In genomic region chr20:35226775-35227681, GRCh38 we compare ENCODE assay signal across 1 cellular context.
A peak's percentile ranks its signal among the peaks of the same experiment; 100 is the strongest.
TF ChIP-seq lines count a peak whose summit lies in the region.

No MANE protein-coding gene starts in this region.

TF ChIP-seq in HepG2, 621 proteins besides CTCF, POLR2A, EP300 and RAD21 (continued from another document):
- TF ChIP-seq E2F5 (CRISPR knock-in tag; conservative IDR thresholded peaks at IDR 0.05) = peak; percentile 86; the same call in 1 of the 2 replicates
- peak; percentile 80; the same call in 1 of the 2 replicates for TF ChIP-seq GPN1 (CRISPR knock-in tag; IDR thresholded peaks at IDR 0.05; ENCODE audit: borderline replicate concordance)
- TF ChIP-seq RBFOX2 (IDR thresholded peaks at IDR 0.05; ENCODE audit: low read depth, low read length) = no peak
- TF ChIP-seq ZNF629 (CRISPR knock-in tag; conservative IDR thresholded peaks at IDR 0.05) = peak; percentile 44; the same call in 1 of the 2 replicates
- TF ChIP-seq SATB2 (CRISPR knock-in tag; IDR thresholded peaks at IDR 0.05) = peak; percentile 99
- no peak for TF ChIP-seq PHF5A (CRISPR knock-in tag; IDR thresholded peaks at IDR 0.05; ENCODE audit: low read depth, unreplicated experiment)
- TF ChIP-seq ETS1 (CRISPR knock-in tag; IDR thresholded peaks at IDR 0.05) = peak; percentile 96
- peak; percentile 65; the same call in 1 of the 2 replicates for TF ChIP-seq ZNF674 (CRISPR knock-in tag; IDR thresholded peaks at IDR 0.05; ENCODE audit: low read depth)
- TF ChIP-seq ARID2 (CRISPR knock-in tag; IDR thresholded peaks at IDR 0.05; ENCODE audit: borderline replicate concordance) = peak; percentile 59; the same call in 1 of the 2 replicates
- no peak for TF ChIP-seq KAT2B (IDR thresholded peaks at IDR 0.05; ENCODE audit: borderline replicate concordance, low read depth, low read length)
- peak; percentile 71; the same call in 1 of the 2 replicates for TF ChIP-seq ZBTB2 (CRISPR knock-in tag; IDR thresholded peaks at IDR 0.05; ENCODE audit: low read depth)
- TF ChIP-seq CAMTA2 (CRISPR knock-in tag; IDR thresholded peaks at IDR 0.05; ENCODE audit: borderline replicate concordance) = peak; percentile 94; the same call in 1 of the 2 replicates
- peak; percentile 81 for TF ChIP-seq REL (CRISPR knock-in tag; conservative IDR thresholded peaks at IDR 0.05)
- peak; percentile 95 for TF ChIP-seq MTF2 (CRISPR knock-in tag; IDR thresholded peaks at IDR 0.05; ENCODE audit: borderline replicate concordance)
- TF ChIP-seq KLF15 (CRISPR knock-in tag; IDR thresholded peaks at IDR 0.05; ENCODE audit: borderline replicate concordance) = 0 out of 2 replicates have a peak, but pooled peaks have one; percentile 77
- TF ChIP-seq JUND (CRISPR knock-in tag; IDR thresholded peaks at IDR 0.05) = peak; percentile 59; the same call in 1 of the 2 replicates
- no peak for TF ChIP-seq RFX3 (CRISPR knock-in tag; IDR thresholded peaks at IDR 0.05)
- 0 out of 2 replicates have a peak, but pooled peaks have one; percentile 67 for TF ChIP-seq FLYWCH1 (CRISPR knock-in tag; IDR thresholded peaks at IDR 0.05)
- TF ChIP-seq, protein P1, sequence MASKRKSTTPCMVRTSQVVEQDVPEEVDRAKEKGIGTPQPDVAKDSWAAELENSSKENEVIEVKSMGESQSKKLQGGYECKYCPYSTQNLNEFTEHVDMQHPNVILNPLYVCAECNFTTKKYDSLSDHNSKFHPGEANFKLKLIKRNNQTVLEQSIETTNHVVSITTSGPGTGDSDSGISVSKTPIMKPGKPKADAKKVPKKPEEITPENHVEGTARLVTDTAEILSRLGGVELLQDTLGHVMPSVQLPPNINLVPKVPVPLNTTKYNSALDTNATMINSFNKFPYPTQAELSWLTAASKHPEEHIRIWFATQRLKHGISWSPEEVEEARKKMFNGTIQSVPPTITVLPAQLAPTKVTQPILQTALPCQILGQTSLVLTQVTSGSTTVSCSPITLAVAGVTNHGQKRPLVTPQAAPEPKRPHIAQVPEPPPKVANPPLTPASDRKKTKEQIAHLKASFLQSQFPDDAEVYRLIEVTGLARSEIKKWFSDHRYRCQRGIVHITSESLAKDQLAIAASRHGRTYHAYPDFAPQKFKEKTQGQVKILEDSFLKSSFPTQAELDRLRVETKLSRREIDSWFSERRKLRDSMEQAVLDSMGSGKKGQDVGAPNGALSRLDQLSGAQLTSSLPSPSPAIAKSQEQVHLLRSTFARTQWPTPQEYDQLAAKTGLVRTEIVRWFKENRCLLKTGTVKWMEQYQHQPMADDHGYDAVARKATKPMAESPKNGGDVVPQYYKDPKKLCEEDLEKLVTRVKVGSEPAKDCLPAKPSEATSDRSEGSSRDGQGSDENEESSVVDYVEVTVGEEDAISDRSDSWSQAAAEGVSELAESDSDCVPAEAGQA (IDR thresholded peaks at IDR 0.05; ENCODE audit: low read depth) = no peak
- TF ChIP-seq, protein P1 (CRISPR knock-in tag; IDR thresholded peaks at IDR 0.05; ENCODE audit: borderline replicate concordance) = peak; percentile 99
- peak; percentile 45 for TF ChIP-seq NFYC (CRISPR knock-in tag; IDR thresholded peaks at IDR 0.05)
- TF ChIP-seq EED (CRISPR knock-in tag; IDR thresholded peaks at IDR 0.05) = peak; percentile 86; the same call in 1 of the 2 replicates
- TF ChIP-seq, protein P2, sequence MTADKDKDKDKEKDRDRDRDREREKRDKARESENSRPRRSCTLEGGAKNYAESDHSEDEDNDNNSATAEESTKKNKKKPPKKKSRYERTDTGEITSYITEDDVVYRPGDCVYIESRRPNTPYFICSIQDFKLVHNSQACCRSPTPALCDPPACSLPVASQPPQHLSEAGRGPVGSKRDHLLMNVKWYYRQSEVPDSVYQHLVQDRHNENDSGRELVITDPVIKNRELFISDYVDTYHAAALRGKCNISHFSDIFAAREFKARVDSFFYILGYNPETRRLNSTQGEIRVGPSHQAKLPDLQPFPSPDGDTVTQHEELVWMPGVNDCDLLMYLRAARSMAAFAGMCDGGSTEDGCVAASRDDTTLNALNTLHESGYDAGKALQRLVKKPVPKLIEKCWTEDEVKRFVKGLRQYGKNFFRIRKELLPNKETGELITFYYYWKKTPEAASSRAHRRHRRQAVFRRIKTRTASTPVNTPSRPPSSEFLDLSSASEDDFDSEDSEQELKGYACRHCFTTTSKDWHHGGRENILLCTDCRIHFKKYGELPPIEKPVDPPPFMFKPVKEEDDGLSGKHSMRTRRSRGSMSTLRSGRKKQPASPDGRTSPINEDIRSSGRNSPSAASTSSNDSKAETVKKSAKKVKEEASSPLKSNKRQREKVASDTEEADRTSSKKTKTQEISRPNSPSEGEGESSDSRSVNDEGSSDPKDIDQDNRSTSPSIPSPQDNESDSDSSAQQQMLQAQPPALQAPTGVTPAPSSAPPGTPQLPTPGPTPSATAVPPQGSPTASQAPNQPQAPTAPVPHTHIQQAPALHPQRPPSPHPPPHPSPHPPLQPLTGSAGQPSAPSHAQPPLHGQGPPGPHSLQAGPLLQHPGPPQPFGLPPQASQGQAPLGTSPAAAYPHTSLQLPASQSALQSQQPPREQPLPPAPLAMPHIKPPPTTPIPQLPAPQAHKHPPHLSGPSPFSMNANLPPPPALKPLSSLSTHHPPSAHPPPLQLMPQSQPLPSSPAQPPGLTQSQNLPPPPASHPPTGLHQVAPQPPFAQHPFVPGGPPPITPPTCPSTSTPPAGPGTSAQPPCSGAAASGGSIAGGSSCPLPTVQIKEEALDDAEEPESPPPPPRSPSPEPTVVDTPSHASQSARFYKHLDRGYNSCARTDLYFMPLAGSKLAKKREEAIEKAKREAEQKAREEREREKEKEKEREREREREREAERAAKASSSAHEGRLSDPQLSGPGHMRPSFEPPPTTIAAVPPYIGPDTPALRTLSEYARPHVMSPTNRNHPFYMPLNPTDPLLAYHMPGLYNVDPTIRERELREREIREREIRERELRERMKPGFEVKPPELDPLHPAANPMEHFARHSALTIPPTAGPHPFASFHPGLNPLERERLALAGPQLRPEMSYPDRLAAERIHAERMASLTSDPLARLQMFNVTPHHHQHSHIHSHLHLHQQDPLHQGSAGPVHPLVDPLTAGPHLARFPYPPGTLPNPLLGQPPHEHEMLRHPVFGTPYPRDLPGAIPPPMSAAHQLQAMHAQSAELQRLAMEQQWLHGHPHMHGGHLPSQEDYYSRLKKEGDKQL (CRISPR knock-in tag; IDR thresholded peaks at IDR 0.05; ENCODE audit: low read depth) = no peak
- TF ChIP-seq ZNF749 (CRISPR knock-in tag; IDR thresholded peaks at IDR 0.05; ENCODE audit: borderline replicate concordance) = peak; percentile 97
- peak; percentile 98 for TF ChIP-seq ZSCAN9 (CRISPR knock-in tag; IDR thresholded peaks at IDR 0.05; ENCODE audit: borderline replicate concordance)
- TF ChIP-seq ZNF709 (CRISPR knock-in tag; IDR thresholded peaks at IDR 0.05) = peak; percentile 97
- peak; percentile 56; the same call in 1 of the 2 replicates for TF ChIP-seq JUN (CRISPR knock-in tag; IDR thresholded peaks at IDR 0.05)
- TF ChIP-seq, protein P3, sequence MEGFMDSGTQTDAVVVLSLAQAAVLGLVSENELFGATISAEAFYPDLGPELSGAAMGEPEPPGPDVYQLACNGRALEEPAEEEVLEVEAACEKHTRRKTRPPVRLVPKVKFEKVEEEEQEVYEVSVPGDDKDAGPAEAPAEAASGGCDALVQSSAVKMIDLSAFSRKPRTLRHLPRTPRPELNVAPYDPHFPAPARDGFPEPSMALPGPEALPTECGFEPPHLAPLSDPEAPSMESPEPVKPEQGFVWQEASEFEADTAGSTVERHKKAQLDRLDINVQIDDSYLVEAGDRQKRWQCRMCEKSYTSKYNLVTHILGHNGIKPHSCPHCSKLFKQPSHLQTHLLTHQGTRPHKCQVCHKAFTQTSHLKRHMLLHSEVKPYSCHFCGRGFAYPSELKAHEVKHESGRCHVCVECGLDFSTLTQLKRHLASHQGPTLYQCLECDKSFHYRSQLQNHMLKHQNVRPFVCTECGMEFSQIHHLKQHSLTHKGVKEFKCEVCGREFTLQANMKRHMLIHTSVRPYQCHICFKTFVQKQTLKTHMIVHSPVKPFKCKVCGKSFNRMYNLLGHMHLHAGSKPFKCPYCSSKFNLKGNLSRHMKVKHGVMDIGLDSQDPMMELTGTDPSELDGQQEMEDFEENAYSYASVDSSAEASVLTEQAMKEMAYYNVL (CRISPR knock-in tag; IDR thresholded peaks at IDR 0.05; ENCODE audit: borderline replicate concordance) = peak; percentile 51; the same call in 1 of the 2 replicates
- TF ChIP-seq ZNF3 (CRISPR knock-in tag; IDR thresholded peaks at IDR 0.05) = peak; percentile 68; the same call in 1 of the 2 replicates
- TF ChIP-seq CHD2 (IDR thresholded peaks at IDR 0.05; ENCODE audit: low read depth, low read length) = no peak
- TF ChIP-seq, protein P4, sequence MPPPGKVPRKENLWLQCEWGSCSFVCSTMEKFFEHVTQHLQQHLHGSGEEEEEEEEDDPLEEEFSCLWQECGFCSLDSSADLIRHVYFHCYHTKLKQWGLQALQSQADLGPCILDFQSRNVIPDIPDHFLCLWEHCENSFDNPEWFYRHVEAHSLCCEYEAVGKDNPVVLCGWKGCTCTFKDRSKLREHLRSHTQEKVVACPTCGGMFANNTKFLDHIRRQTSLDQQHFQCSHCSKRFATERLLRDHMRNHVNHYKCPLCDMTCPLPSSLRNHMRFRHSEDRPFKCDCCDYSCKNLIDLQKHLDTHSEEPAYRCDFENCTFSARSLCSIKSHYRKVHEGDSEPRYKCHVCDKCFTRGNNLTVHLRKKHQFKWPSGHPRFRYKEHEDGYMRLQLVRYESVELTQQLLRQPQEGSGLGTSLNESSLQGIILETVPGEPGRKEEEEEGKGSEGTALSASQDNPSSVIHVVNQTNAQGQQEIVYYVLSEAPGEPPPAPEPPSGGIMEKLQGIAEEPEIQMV (CRISPR knock-in tag; IDR thresholded peaks at IDR 0.05; ENCODE audit: low read depth) = peak; percentile 90; the same call in 1 of the 2 replicates
- TF ChIP-seq ZNF432 (CRISPR knock-in tag; IDR thresholded peaks at IDR 0.05; ENCODE audit: borderline replicate concordance) = no peak
- peak; percentile 96; the same call in 1 of the 2 replicates for TF ChIP-seq ZNF816 (CRISPR knock-in tag; IDR thresholded peaks at IDR 0.05; ENCODE audit: borderline replicate concordance)
- TF ChIP-seq ZSCAN21 (CRISPR knock-in tag; IDR thresholded peaks at IDR 0.05; ENCODE audit: borderline replicate concordance) = peak; percentile 98
- no peak for TF ChIP-seq MAFK (conservative IDR thresholded peaks at IDR 0.05 in 1 of 2, IDR thresholded peaks at IDR 0.05 in 1 of 2; ENCODE audit: low read length in 2 of 2)
- peak; percentile 58; the same call in 1 of the 2 replicates for TF ChIP-seq ZNF337 (CRISPR knock-in tag; IDR thresholded peaks at IDR 0.05; ENCODE audit: borderline replicate concordance, low read depth)
